Comparison of ENCODE assay signal across 18 cellular contexts in genomic region chr4:41169256-41169655, GRCh38. TPM values are rescaled to one million over a fixed set of nuclear protein-coding genes. Genes with fewer than 3 reads are reported as not detected.
DNase-seq lines count a peak whose midpoint lies in the region; ATAC-seq and TF ChIP-seq lines count a peak whose summit lies in the region.
"Had no signal": no experiment of that assay in that cellular context is flagged by ENCODE, and none has a peak within 500 bp of the region (broad histone marks: within the 10 kb centered on the region; RNA-seq: fewer than 3 reads in every experiment).

No MANE protein-coding gene starts in this region.

- H3K36me3 ChIP-seq in tibial nerve, result no peaks in the 10 kb centered on the region
- H3K36me3 ChIP-seq: esophagus squamous epithelium, spleen had no signal

- peaks cover 32% of the 10 kb centered on the region for H3K4me1 Mint-ChIP-seq in chondrocyte (ENCODE audit: low read depth)
- H3K4me1 Mint-ChIP-seq: stimulated activated naive CD8-positive, alpha-beta T cell treated with anti-CD3 and anti-CD28 coated beads, Interleukin-15, amount 100 ng/mL, for 72 hours had no signal

- DNase-seq in NCI-H345 (lab: John Stamatoyannopoulos, UW) (peak; percentile 12), NCI-H345 treated with DMSO at 0.1 percent for 48 hours (lab: John Stamatoyannopoulos, UW; ENCODE audit: unreplicated experiment) (no peak), NCI-H69 (lab: John Stamatoyannopoulos, UW) (peak; percentile 94), chondrocyte (ENCODE audit: low spot score) (no peak), ACHN (no peak), tibial nerve (ENCODE audit: low spot score in 2 of 2) (no peak)
- DNase-seq: activated naive CD4-positive, alpha-beta T cell treated with anti-CD3 and anti-CD28 coated beads for 36 hours; activated T-cell treated with anti-CD3 and anti-CD28 coated beads, Interleukin-2, amount 50 U/mL, for 4 hours; central memory CD4-positive, alpha-beta T cell; esophagus squamous epithelium; IMR-90; nucleus accumbens; spleen; stimulated activated CD4-positive, alpha-beta T cell treated with anti-CD3 and anti-CD28 coated beads, Interleukin-4, amount 100 ng/mL, for 24 hours; stimulated activated naive CD8-positive, alpha-beta T cell treated with anti-CD3 and anti-CD28 coated beads, Interleukin-15, amount 100 ng/mL, for 72 hours had no signal

- H3K27me3 Mint-ChIP-seq in chondrocyte (ENCODE audit: low read depth), result no peaks in the 10 kb centered on the region
- H3K27me3 Mint-ChIP-seq: stimulated activated naive CD8-positive, alpha-beta T cell treated with anti-CD3 and anti-CD28 coated beads, Interleukin-15, amount 100 ng/mL, for 72 hours had no signal

- H3K27me3 ChIP-seq in tibial nerve, result no peaks in the 10 kb centered on the region
- H3K27me3 ChIP-seq: esophagus squamous epithelium, spleen had no signal

- no peaks in the 10 kb centered on the region for H3K9me3 ChIP-seq in tibial nerve
- H3K9me3 ChIP-seq: esophagus squamous epithelium, spleen had no signal

- H3K4me1 ChIP-seq in tibial nerve, result peaks cover 0 to 5% (median 0%) of the 10 kb centered on the region in 4 donors
- H3K4me1 ChIP-seq: esophagus squamous epithelium, spleen had no signal

- WGBS in tibial nerve, 2 donors, result 78 to 85% methylated on average over 1 of the region's 1 CpG

- no peak overlapping the region for H3K27ac ChIP-seq in tibial nerve
- H3K27ac ChIP-seq: C4-2B, esophagus squamous epithelium, spleen had no signal

- in situ Hi-C loops in ACHN (cut with HindIII; ENCODE audit: low pct_ligation_motif_present, low pct_unique_long_range_greater_than_20kb, low sequenced_read_pairs), result no loop called here

- TF ChIP-seq CTCF in chondrocyte (IDR thresholded peaks at IDR 0.05), result no peak
- no peak for TF ChIP-seq CTCF in tibial nerve (IDR thresholded peaks at IDR 0.05)

- no peak for TF ChIP-seq EP300 in tibial nerve (IDR thresholded peaks at IDR 0.05)

- peak overlapping the region; percentile 57 for H3K27ac Mint-ChIP-seq in chondrocyte (ENCODE audit: unreplicated experiment)
- H3K27ac Mint-ChIP-seq: activated naive CD4-positive, alpha-beta T cell treated with anti-CD3 and anti-CD28 coated beads for 36 hours; stimulated activated naive CD8-positive, alpha-beta T cell treated with anti-CD3 and anti-CD28 coated beads, Interleukin-15, amount 100 ng/mL, for 72 hours had no signal

- H3K9me3 Mint-ChIP-seq in chondrocyte (ENCODE audit: low read depth), result no peaks in the 10 kb centered on the region
- H3K9me3 Mint-ChIP-seq: activated naive CD4-positive, alpha-beta T cell treated with anti-CD3 and anti-CD28 coated beads for 36 hours; activated T-cell treated with anti-CD3 and anti-CD28 coated beads, Interleukin-2, amount 50 U/mL, for 4 hours; stimulated activated naive CD8-positive, alpha-beta T cell treated with anti-CD3 and anti-CD28 coated beads, Interleukin-15, amount 100 ng/mL, for 72 hours had no signal

- peaks cover 10% of the 10 kb centered on the region for H3K36me3 Mint-ChIP-seq in chondrocyte (ENCODE audit: low read depth)

- H3K4me3 ChIP-seq in tibial nerve, result no peak overlapping the region
- H3K4me3 ChIP-seq: esophagus squamous epithelium, spleen had no signal

- H3K4me3 Mint-ChIP-seq in chondrocyte (ENCODE audit: unreplicated experiment), result no peak overlapping the region
- H3K4me3 Mint-ChIP-seq: activated naive CD4-positive, alpha-beta T cell treated with anti-CD3 and anti-CD28 coated beads for 36 hours; activated T-cell treated with anti-CD3 and anti-CD28 coated beads, Interleukin-2, amount 50 U/mL, for 4 hours; stimulated activated naive CD8-positive, alpha-beta T cell treated with anti-CD3 and anti-CD28 coated beads, Interleukin-15, amount 100 ng/mL, for 72 hours had no signal

- ATAC-seq in HG03097 (IDR thresholded peaks at IDR 0.05; ENCODE audit: low FRiP score, unreplicated experiment) (no peak), GM21529 (IDR thresholded peaks at IDR 0.05; ENCODE audit: unreplicated experiment) (no peak)
- ATAC-seq: activated T-cell treated with anti-CD3 and anti-CD28 coated beads, Interleukin-2, amount 50 U/mL, for 4 hours; stimulated activated naive CD8-positive, alpha-beta T cell treated with anti-CD3 and anti-CD28 coated beads, Interleukin-15, amount 100 ng/mL, for 72 hours had no signal

- TF ChIP-seq POLR2A in tibial nerve (IDR thresholded peaks at IDR 0.05), result no peak

RNA-seq across cellular contexts. Expression of gene APBB2, which starts 45.1 kb away (rescaled TPM):
- total RNA-seq in chondrocyte (111 to 192 TPM (median 119 TPM) in 3 replicates), tibial nerve (100 to 1,000 TPM; 139 to 248 (median 203) TPM)

Comparison
In these comparisons a context has a peak if more than half of its experiments do, and no peak if none do; other contexts are left out.
1. DNase-seq: peak in NCI-H345 (single experiment) and NCI-H69 (single experiment); none in NCI-H345 treated with DMSO at 0.1 percent for 48 hours (single experiment), chondrocyte (single experiment), ACHN (single experiment) and tibial nerve (0 of 2).